Comparison of ENCODE assay signal across 16 cellular contexts in genomic region chrX:72959971-72960370, GRCh38. TPM values are rescaled to one million over a fixed set of nuclear protein-coding genes. Genes with fewer than 3 reads are reported as not detected.
"Had no signal": no experiment of that assay in that cellular context is flagged by ENCODE, and none has a peak within 500 bp of the region (broad histone marks: within the 10 kb centered on the region; RNA-seq: fewer than 3 reads in every experiment).

No MANE protein-coding gene starts in this region.

RNA-seq across cellular contexts. Expression of gene DMRTC1, which starts 16.3 kb away (rescaled TPM):
- total RNA-seq: subcutaneous adipose tissue, suprapubic skin, temporal lobe, thoracic aorta, tibial nerve, transverse colon, ureter, urinary bladder had no signal
- polyA plus RNA-seq: stomach, urinary bladder had no signal

RNA-seq across cellular contexts. Expression of gene FAM236A, which starts 22.0 kb away (rescaled TPM):
- total RNA-seq: stomach, subcutaneous adipose tissue, suprapubic skin, temporal lobe, thoracic aorta, tibial nerve, transverse colon, upper lobe of left lung, upper lobe of right lung, ureter, urinary bladder, uterus, vagina had no signal
- polyA plus RNA-seq: stomach, thymus, urinary bladder had no signal

RNA-seq across cellular contexts. Expression of gene PABPC1L2B, which starts 42.8 kb away (rescaled TPM):
- total RNA-seq: stomach, subcutaneous adipose tissue, suprapubic skin, temporal lobe, thoracic aorta, thyroid gland, tibial nerve, transverse colon, upper lobe of left lung, upper lobe of right lung, ureter, urinary bladder, vagina had no signal
- polyA plus RNA-seq: stomach, thymus, urinary bladder had no signal

RNA-seq across cellular contexts. Expression of gene FAM236C, which starts 47.6 kb away (rescaled TPM):
- total RNA-seq: stomach, subcutaneous adipose tissue, suprapubic skin, temporal lobe, testis, thoracic aorta, thyroid gland, tibial nerve, transverse colon, upper lobe of left lung, upper lobe of right lung, ureter, urinary bladder, uterus, vagina had no signal
- polyA plus RNA-seq: stomach, thymus, urinary bladder had no signal
